In genomic region chr2:212537311-212538155, GRCh38 we compare ENCODE assay signal across 9 cellular contexts. TPM values are rescaled to one million over a fixed set of nuclear protein-coding genes. Genes with fewer than 3 reads are reported as not detected.
DNase-seq lines count a peak whose midpoint lies in the region; ATAC-seq and TF ChIP-seq lines count a peak whose summit lies in the region.
"Had no signal": no experiment of that assay in that cellular context is flagged by ENCODE, and none has a peak within 500 bp of the region (broad histone marks: within the 10 kb centered on the region; RNA-seq: fewer than 3 reads in every experiment).

No MANE protein-coding gene starts in this region.

- H3K4me3 ChIP-seq in GM06990 (replicated peaks; ENCODE audit: low read depth, low read length) = no peak overlapping the region
- peak overlapping the region; percentile 26 to 54 (median 30) for H3K4me3 ChIP-seq in mammary epithelial cell (replicated peaks in 1 of 3; ENCODE audit: insufficient read depth in 1 of 3, low read depth in 2 of 3, low read length in 3 of 3)

- H3K36me3 ChIP-seq in GM06990 (ENCODE audit: control insufficient read depth, insufficient read depth, low read length) = no peaks in the 10 kb centered on the region
- no peaks in the 10 kb centered on the region for H3K36me3 ChIP-seq in mammary epithelial cell (ENCODE audit: insufficient read depth, low read length)

- peaks cover 38 to 74% of the 10 kb centered on the region in 2 donors for H3K27me3 Mint-ChIP-seq in stimulated activated naive B cell treated with anti-CD40 and anti-IgM and Interleukin-4, amounts not matched to agents 10 μg/mL and 1 μg/mL and 100 μg/mL, for 72 hours

- dilution Hi-C loops in mammary epithelial cell (cut with HindIII; ENCODE audit: low sequenced_read_pairs) = no loop called here

- peak overlapping the region; percentile 75 for H2AFZ ChIP-seq in mammary epithelial cell (ENCODE audit: low read depth, low read length)

- no peaks in the 10 kb centered on the region for H3K9me3 Mint-ChIP-seq in stimulated activated naive B cell treated with anti-CD40 and anti-IgM and Interleukin-4, amounts not matched to agents 10 μg/mL and 1 μg/mL and 100 μg/mL, for 72 hours

- H3K27me3 ChIP-seq in GM06990 (replicated peaks; ENCODE audit: control insufficient read depth, insufficient read depth, low read length) (no peaks in the 10 kb centered on the region; the same call in 1 of the 2 replicates), mammary epithelial cell (ENCODE audit: insufficient read depth, low read length) (peaks cover 35% of the 10 kb centered on the region)

- CTCF ChIA-PET in mammary epithelial cell (lab: Charles Lee; ENCODE audit: low non-redundant PET) = no interaction called here

- no peak overlapping the region for H3K9ac ChIP-seq in mammary epithelial cell (ENCODE audit: insufficient read depth, low read length)

- no peaks in the 10 kb centered on the region for H3K9me3 ChIP-seq in mammary epithelial cell (replicated peaks; ENCODE audit: insufficient read depth, low read length)

- peak; percentile 27 to 38 for ATAC-seq in stimulated activated naive B cell treated with anti-CD40 and anti-IgM and Interleukin-4, amounts not matched to agents 10 μg/mL and 1 μg/mL and 100 μg/mL, for 72 hours (replicated peaks)
- no peak for ATAC-seq in GM18498 (IDR thresholded peaks at IDR 0.05; ENCODE audit: unreplicated experiment)

- 1% methylated on average over 27 of the region's 65 CpGs for WGBS in mammary epithelial cell (ENCODE audit: low coverage, missing lambda C conversion rate)

- no peak overlapping the region for H3K27ac ChIP-seq in mammary epithelial cell (ENCODE audit: insufficient read depth, low read depth, low read length)

- intact Hi-C loops in mammary epithelial cell (cut with micrococcal nuclease) = loop anchor here (10.0 kb wide), 1 partner anchor 533 kb away; no protein-coding TSS in a partner anchor

- H3K36me3 Mint-ChIP-seq in stimulated activated naive B cell treated with anti-CD40 and anti-IgM and Interleukin-4, amounts not matched to agents 10 μg/mL and 1 μg/mL and 100 μg/mL, for 72 hours = no peaks in the 10 kb centered on the region

- TF ChIP-seq CTCF in GM06990 (IDR thresholded peaks at IDR 0.05; ENCODE audit: insufficient read depth, low read length, poor library complexity, severe bottlenecking) = no peak
- no peak for TF ChIP-seq CTCF in mammary epithelial cell (conservative IDR thresholded peaks at IDR 0.05 in 1 of 2, IDR thresholded peaks at IDR 0.05 in 1 of 2; ENCODE audit: extremely low read depth in 1 of 2, insufficient read depth in 1 of 2, low read depth in 1 of 2, low read length in 2 of 2)

- peak overlapping the region; percentile 72 to 78 for H3K4me3 Mint-ChIP-seq in stimulated activated naive B cell treated with anti-CD40 and anti-IgM and Interleukin-4, amounts not matched to agents 10 μg/mL and 1 μg/mL and 100 μg/mL, for 72 hours

- no peaks in the 10 kb centered on the region for H4K20me1 ChIP-seq in mammary epithelial cell (ENCODE audit: insufficient read depth, low read length)

- peak overlapping the region; percentile 11 for H3K27ac Mint-ChIP-seq in stimulated activated naive B cell treated with anti-CD40 and anti-IgM and Interleukin-4, amounts not matched to agents 10 μg/mL and 1 μg/mL and 100 μg/mL, for 72 hours

- peaks cover 15 to 26% of the 10 kb centered on the region in 2 donors for H3K4me1 Mint-ChIP-seq in stimulated activated naive B cell treated with anti-CD40 and anti-IgM and Interleukin-4, amounts not matched to agents 10 μg/mL and 1 μg/mL and 100 μg/mL, for 72 hours

- no TSS peak for BruUV-seq in mammary epithelial cell (replicated peaks; lab: Mats Ljungman, UMichigan)

- DNase-seq in GM06990 (ENCODE audit: extremely low read depth, insufficient read length) (peak; percentile 41), HuH-7.5 (ENCODE audit: low spot score) (peak; percentile 30), mammary epithelial cell (no peak), kidney tubule cell (ENCODE audit: low spot score) (peak; percentile 37), DMS114 treated with DMSO at 0.1 percent for 48 hours (lab: John Stamatoyannopoulos, UW; ENCODE audit: unreplicated experiment) (no peak), GOT3 (lab: John Stamatoyannopoulos, UW) (no peak)
- DNase-seq in stimulated activated naive B cell treated with anti-CD40 and anti-IgM and Interleukin-4, amounts not matched to agents 10 μg/mL and 1 μg/mL and 100 μg/mL, for 72 hours = no peak

- H3K4me2 ChIP-seq in mammary epithelial cell (ENCODE audit: insufficient read depth, low read depth, low read length) = peak overlapping the region; percentile 99

- no peaks in the 10 kb centered on the region for H3K79me2 ChIP-seq in mammary epithelial cell (ENCODE audit: insufficient read depth, low read length)

- in situ Hi-C loops in mammary epithelial cell (cut with MboI; ENCODE audit: low sequenced_read_pairs in 2 of 2) = loop anchor here in 1 of 2 donors (25.0 kb wide), 3 partner anchors 650 to 1075 kb away; no protein-coding TSS in a partner anchor

- H3K4me1 ChIP-seq in mammary epithelial cell (ENCODE audit: insufficient read depth, low read length) = peaks cover 18% of the 10 kb centered on the region

RNA-seq across cellular contexts. Expression of gene ERBB4, which starts 1.1 kb away (rescaled TPM):
- not detected for total RNA-seq in mammary epithelial cell
- not detected for polyA plus RNA-seq in mammary epithelial cell
- not detected for polyA minus RNA-seq in mammary epithelial cell
- total RNA-seq: RPMI7951 had no signal

Comparison
In these comparisons a context has a peak if more than half of its experiments do, and no peak if none do; other contexts are left out.
1. DNase-seq: peak in GM06990 (single experiment), HuH-7.5 (single experiment) and kidney tubule cell (single experiment); none in mammary epithelial cell (single experiment), stimulated activated naive B cell treated with anti-CD40 and anti-IgM and Interleukin-4, amounts not matched to agents 10 μg/mL and 1 μg/mL and 100 μg/mL, for 72 hours (single experiment), DMS114 treated with DMSO at 0.1 percent for 48 hours (single experiment) and GOT3 (single experiment).